1 cellular context compared by ENCODE assay signal in genomic region chr1:11805454-11806306, GRCh38.
TF ChIP-seq lines count a peak whose summit lies in the region.

A gene with protein sequence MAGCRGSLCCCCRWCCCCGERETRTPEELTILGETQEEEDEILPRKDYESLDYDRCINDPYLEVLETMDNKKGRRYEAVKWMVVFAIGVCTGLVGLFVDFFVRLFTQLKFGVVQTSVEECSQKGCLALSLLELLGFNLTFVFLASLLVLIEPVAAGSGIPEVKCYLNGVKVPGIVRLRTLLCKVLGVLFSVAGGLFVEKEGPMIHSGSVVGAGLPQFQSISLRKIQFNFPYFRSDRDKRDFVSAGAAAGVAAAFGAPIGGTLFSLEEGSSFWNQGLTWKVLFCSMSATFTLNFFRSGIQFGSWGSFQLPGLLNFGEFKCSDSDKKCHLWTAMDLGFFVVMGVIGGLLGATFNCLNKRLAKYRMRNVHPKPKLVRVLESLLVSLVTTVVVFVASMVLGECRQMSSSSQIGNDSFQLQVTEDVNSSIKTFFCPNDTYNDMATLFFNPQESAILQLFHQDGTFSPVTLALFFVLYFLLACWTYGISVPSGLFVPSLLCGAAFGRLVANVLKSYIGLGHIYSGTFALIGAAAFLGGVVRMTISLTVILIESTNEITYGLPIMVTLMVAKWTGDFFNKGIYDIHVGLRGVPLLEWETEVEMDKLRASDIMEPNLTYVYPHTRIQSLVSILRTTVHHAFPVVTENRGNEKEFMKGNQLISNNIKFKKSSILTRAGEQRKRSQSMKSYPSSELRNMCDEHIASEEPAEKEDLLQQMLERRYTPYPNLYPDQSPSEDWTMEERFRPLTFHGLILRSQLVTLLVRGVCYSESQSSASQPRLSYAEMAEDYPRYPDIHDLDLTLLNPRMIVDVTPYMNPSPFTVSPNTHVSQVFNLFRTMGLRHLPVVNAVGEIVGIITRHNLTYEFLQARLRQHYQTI (plus strand): TSS chr1:11806191. CDS start chr1:11806263, 72 bp downstream.
Gene MTHFR (minus strand): TSS chr1:11805964. CDS start chr1:11803116, 2,848 bp downstream.

TF ChIP-seq in HepG2, 621 proteins besides CTCF, POLR2A, EP300 and RAD21 (continued from another document and continues in another):
- TF ChIP-seq MXD3 (CRISPR knock-in tag; IDR thresholded peaks at IDR 0.05) (peak; percentile 68; the same call in 1 of the 2 replicates), ATM (IDR thresholded peaks at IDR 0.05; ENCODE audit: borderline replicate concordance) (no peak), ZNF333 (CRISPR knock-in tag; IDR thresholded peaks at IDR 0.05; ENCODE audit: borderline replicate concordance) (no peak), ZNF232 (CRISPR knock-in tag; IDR thresholded peaks at IDR 0.05; ENCODE audit: borderline replicate concordance) (peak; percentile 15; the same call in 1 of the 2 replicates), ZNF816 (CRISPR knock-in tag; IDR thresholded peaks at IDR 0.05; ENCODE audit: borderline replicate concordance) (no peak; the same call in 1 of the 2 replicates), ZNF530 (CRISPR knock-in tag; IDR thresholded peaks at IDR 0.05; ENCODE audit: low read depth) (no peak), REXO4 (CRISPR knock-in tag; IDR thresholded peaks at IDR 0.05; ENCODE audit: borderline replicate concordance) (no peak), ZFP90 (CRISPR knock-in tag; IDR thresholded peaks at IDR 0.05; ENCODE audit: borderline replicate concordance) (peak; percentile 73; the same call in 1 of the 2 replicates), ERF (CRISPR knock-in tag; IDR thresholded peaks at IDR 0.05) (peak; percentile 71), ZNF280B (CRISPR knock-in tag; IDR thresholded peaks at IDR 0.05; ENCODE audit: borderline replicate concordance) (peak; percentile 62; the same call in 1 of the 2 replicates), ZNF24 (IDR thresholded peaks at IDR 0.05) (no peak), SAP130 (CRISPR knock-in tag; IDR thresholded peaks at IDR 0.05; ENCODE audit: low read depth) (peak; percentile 92), FOSL1 (CRISPR knock-in tag; IDR thresholded peaks at IDR 0.05; ENCODE audit: borderline replicate concordance) (peak; percentile 51; the same call in 1 of the 2 replicates), HNRNPUL1 (IDR thresholded peaks at IDR 0.05; ENCODE audit: low read depth, low read length) (peak; percentile 38; the same call in 1 of the 2 replicates), ZNF510 (CRISPR knock-in tag; IDR thresholded peaks at IDR 0.05; ENCODE audit: low read depth) (peak; percentile 87; the same call in 1 of the 2 replicates), ZFP82 (CRISPR knock-in tag; IDR thresholded peaks at IDR 0.05; ENCODE audit: borderline replicate concordance) (no peak), ONECUT2 (CRISPR knock-in tag; IDR thresholded peaks at IDR 0.05) (peak; percentile 8; the same call in 1 of the 2 replicates), XBP1 (CRISPR knock-in tag; IDR thresholded peaks at IDR 0.05) (peak; percentile 30; the same call in 1 of the 2 replicates), TAF15 (IDR thresholded peaks at IDR 0.05; ENCODE audit: low read depth, low read length, poor library complexity, severe bottlenecking) (no peak), SPEN (CRISPR knock-in tag; IDR thresholded peaks at IDR 0.05; ENCODE audit: low read depth) (peak; percentile 76), ZSCAN9 (CRISPR knock-in tag; IDR thresholded peaks at IDR 0.05; ENCODE audit: borderline replicate concordance) (no peak), THAP8 (CRISPR knock-in tag; IDR thresholded peaks at IDR 0.05; ENCODE audit: borderline replicate concordance) (peak; percentile 74; the same call in 1 of the 2 replicates), ZNF790 (CRISPR knock-in tag; IDR thresholded peaks at IDR 0.05; ENCODE audit: borderline replicate concordance) (no peak), PRDM10 (CRISPR knock-in tag; IDR thresholded peaks at IDR 0.05; ENCODE audit: low read depth) (peak; percentile 94; the same call in 1 of the 2 replicates), ATF7 (IDR thresholded peaks at IDR 0.05) (no peak), ATF7 (CRISPR knock-in tag; IDR thresholded peaks at IDR 0.05) (peak; percentile 48), RXRB (CRISPR knock-in tag; IDR thresholded peaks at IDR 0.05; ENCODE audit: borderline replicate concordance) (peak; percentile 37; the same call in 1 of the 2 replicates), SRSF1 (optimal IDR thresholded peaks at IDR 0.05; ENCODE audit: low read depth, low read length) (peak; percentile 78)
- TF ChIP-seq, protein P1, sequence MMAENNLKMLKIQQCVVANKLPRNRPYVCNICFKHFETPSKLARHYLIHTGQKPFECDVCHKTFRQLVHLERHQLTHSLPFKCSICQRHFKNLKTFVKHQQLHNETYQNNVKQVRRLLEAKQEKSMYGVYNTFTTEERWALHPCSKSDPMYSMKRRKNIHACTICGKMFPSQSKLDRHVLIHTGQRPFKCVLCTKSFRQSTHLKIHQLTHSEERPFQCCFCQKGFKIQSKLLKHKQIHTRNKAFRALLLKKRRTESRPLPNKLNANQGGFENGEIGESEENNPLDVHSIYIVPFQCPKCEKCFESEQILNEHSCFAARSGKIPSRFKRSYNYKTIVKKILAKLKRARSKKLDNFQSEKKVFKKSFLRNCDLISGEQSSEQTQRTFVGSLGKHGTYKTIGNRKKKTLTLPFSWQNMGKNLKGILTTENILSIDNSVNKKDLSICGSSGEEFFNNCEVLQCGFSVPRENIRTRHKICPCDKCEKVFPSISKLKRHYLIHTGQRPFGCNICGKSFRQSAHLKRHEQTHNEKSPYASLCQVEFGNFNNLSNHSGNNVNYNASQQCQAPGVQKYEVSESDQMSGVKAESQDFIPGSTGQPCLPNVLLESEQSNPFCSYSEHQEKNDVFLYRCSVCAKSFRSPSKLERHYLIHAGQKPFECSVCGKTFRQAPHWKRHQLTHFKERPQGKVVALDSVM (CRISPR knock-in tag; IDR thresholded peaks at IDR 0.05) = peak; percentile 74
- TF ChIP-seq, protein P2, sequence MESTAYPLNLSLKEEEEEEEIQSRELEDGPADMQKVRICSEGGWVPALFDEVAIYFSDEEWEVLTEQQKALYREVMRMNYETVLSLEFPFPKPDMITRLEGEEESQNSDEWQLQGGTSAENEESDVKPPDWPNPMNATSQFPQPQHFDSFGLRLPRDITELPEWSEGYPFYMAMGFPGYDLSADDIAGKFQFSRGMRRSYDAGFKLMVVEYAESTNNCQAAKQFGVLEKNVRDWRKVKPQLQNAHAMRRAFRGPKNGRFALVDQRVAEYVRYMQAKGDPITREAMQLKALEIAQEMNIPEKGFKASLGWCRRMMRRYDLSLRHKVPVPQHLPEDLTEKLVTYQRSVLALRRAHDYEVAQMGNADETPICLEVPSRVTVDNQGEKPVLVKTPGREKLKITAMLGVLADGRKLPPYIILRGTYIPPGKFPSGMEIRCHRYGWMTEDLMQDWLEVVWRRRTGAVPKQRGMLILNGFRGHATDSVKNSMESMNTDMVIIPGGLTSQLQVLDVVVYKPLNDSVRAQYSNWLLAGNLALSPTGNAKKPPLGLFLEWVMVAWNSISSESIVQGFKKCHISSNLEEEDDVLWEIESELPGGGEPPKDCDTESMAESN (CRISPR knock-in tag; conservative IDR thresholded peaks at IDR 0.05) = peak; percentile 82; the same call in 1 of the 2 replicates
- TF ChIP-seq, protein P3, sequence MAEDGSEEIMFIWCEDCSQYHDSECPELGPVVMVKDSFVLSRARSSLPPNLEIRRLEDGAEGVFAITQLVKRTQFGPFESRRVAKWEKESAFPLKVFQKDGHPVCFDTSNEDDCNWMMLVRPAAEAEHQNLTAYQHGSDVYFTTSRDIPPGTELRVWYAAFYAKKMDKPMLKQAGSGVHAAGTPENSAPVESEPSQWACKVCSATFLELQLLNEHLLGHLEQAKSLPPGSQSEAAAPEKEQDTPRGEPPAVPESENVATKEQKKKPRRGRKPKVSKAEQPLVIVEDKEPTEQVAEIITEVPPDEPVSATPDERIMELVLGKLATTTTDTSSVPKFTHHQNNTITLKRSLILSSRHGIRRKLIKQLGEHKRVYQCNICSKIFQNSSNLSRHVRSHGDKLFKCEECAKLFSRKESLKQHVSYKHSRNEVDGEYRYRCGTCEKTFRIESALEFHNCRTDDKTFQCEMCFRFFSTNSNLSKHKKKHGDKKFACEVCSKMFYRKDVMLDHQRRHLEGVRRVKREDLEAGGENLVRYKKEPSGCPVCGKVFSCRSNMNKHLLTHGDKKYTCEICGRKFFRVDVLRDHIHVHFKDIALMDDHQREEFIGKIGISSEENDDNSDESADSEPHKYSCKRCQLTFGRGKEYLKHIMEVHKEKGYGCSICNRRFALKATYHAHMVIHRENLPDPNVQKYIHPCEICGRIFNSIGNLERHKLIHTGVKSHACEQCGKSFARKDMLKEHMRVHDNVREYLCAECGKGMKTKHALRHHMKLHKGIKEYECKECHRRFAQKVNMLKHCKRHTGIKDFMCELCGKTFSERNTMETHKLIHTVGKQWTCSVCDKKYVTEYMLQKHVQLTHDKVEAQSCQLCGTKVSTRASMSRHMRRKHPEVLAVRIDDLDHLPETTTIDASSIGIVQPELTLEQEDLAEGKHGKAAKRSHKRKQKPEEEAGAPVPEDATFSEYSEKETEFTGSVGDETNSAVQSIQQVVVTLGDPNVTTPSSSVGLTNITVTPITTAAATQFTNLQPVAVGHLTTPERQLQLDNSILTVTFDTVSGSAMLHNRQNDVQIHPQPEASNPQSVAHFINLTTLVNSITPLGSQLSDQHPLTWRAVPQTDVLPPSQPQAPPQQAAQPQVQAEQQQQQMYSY (CRISPR knock-in tag; IDR thresholded peaks at IDR 0.05) = peak; percentile 70
- TF ChIP-seq, protein P4, sequence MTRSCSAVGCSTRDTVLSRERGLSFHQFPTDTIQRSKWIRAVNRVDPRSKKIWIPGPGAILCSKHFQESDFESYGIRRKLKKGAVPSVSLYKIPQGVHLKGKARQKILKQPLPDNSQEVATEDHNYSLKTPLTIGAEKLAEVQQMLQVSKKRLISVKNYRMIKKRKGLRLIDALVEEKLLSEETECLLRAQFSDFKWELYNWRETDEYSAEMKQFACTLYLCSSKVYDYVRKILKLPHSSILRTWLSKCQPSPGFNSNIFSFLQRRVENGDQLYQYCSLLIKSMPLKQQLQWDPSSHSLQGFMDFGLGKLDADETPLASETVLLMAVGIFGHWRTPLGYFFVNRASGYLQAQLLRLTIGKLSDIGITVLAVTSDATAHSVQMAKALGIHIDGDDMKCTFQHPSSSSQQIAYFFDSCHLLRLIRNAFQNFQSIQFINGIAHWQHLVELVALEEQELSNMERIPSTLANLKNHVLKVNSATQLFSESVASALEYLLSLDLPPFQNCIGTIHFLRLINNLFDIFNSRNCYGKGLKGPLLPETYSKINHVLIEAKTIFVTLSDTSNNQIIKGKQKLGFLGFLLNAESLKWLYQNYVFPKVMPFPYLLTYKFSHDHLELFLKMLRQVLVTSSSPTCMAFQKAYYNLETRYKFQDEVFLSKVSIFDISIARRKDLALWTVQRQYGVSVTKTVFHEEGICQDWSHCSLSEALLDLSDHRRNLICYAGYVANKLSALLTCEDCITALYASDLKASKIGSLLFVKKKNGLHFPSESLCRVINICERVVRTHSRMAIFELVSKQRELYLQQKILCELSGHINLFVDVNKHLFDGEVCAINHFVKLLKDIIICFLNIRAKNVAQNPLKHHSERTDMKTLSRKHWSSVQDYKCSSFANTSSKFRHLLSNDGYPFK (CRISPR knock-in tag; IDR thresholded peaks at IDR 0.05; ENCODE audit: borderline replicate concordance) = peak; percentile 98
- TF ChIP-seq, protein P5, sequence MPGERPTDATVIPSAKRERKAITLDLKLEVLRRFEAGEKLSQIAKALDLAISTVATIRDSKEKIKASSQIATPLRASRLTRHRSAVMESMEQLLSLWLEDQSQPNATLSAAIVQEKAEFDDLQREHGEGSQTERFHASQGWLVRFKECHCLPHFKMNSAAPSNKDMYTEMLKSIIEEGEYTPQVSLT (CRISPR knock-in tag; IDR thresholded peaks at IDR 0.05; ENCODE audit: borderline replicate concordance, low read depth) = no peak
